Comparison of ENCODE assay signal across 22 cellular contexts in the genomic region with DNA sequence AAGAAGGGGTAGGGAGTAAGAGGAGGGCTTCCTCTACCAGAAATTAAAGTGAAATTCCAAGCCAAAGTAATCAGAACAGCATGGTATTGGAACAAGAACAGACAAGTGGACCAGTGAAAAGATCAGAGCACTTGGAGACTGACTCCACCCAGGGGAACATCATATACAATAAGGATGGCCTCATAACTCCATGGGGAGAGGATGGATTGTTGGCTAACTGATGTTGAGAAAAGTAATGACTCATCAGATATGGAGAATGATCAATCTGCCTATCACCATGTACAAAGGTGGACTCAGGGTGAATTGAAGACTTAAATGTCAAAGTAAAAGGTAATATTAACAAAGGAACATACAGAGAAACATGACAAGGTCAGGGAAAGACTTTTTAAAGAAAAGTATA. TPM values are rescaled to one million over a fixed set of nuclear protein-coding genes. Genes with fewer than 3 reads are reported as not detected.
"Had no signal": no experiment of that assay in that cellular context is flagged by ENCODE, and none has a peak within 500 bp of the region (broad histone marks: within the 10 kb centered on the region; RNA-seq: fewer than 3 reads in every experiment).

No MANE protein-coding gene starts in this region.

- H3K36me3 ChIP-seq: left lung, neural progenitor cell, right lobe of liver, transverse colon, upper lobe of right lung, uterus had no signal

- H3K4me1 ChIP-seq: neural progenitor cell, parathyroid adenoma, transverse colon, upper lobe of right lung, uterus had no signal

- H3K27ac ChIP-seq: left lung, neural progenitor cell, parathyroid adenoma, right lobe of liver, transverse colon, upper lobe of right lung, uterus had no signal

- H2AFZ ChIP-seq: neural progenitor cell, parathyroid adenoma had no signal

- H3K9ac ChIP-seq: neural progenitor cell, parathyroid adenoma had no signal

- FAIRE-seq: endometrium, small intestine had no signal

- H3K27me3 ChIP-seq: neural progenitor cell, right lobe of liver, transverse colon, upper lobe of right lung, uterus had no signal

- DNase-seq: cortex of kidney; effector memory CD8-positive, alpha-beta T cell; foreskin melanocyte; hypothalamus; left cardiac atrium; left lung; mesendoderm; midbrain; naive thymus-derived CD4-positive, alpha-beta T cell; right lobe of liver; small intestine; stimulated activated CD4-positive, alpha-beta T cell treated with anti-CD3 and anti-CD28 coated beads, Interleukin-15, amount 100 ng/mL, for 24 hours; stimulated activated CD4-positive, alpha-beta T cell treated with anti-CD3 and anti-CD28 coated beads, Interleukin-2, amount 100 ng/mL, for 48 hours; stimulated activated naive B cell treated with anti-CD40 and anti-IgM and Interleukin-4, amounts not matched to agents 10 μg/mL and 1 μg/mL and 100 μg/mL, for 72 hours; transverse colon; upper lobe of right lung; uterus had no signal

- H3K4me2 ChIP-seq: neural progenitor cell had no signal

- ATAC-seq: effector memory CD8-positive, alpha-beta T cell; left cardiac atrium; left lung; naive thymus-derived CD4-positive, alpha-beta T cell; stimulated activated naive B cell treated with anti-CD40 and anti-IgM and Interleukin-4, amounts not matched to agents 10 μg/mL and 1 μg/mL and 100 μg/mL, for 72 hours; upper lobe of right lung had no signal

- H3K79me2 ChIP-seq: parathyroid adenoma had no signal

- H3K9me3 ChIP-seq: left lung, right lobe of liver, transverse colon, upper lobe of right lung, uterus had no signal

- H3K4me3 ChIP-seq: left lung, neural progenitor cell, right lobe of liver, transverse colon, upper lobe of right lung, uterus had no signal

RNA-seq across cellular contexts. Expression of a gene that starts 12.8 kb away (rescaled TPM):
- total RNA-seq: dermis microvascular lymphatic vessel endothelial cell; lung microvascular endothelial cell; naive thymus-derived CD4-positive, alpha-beta T cell had no signal
- polyA plus RNA-seq: naive thymus-derived CD4-positive, alpha-beta T cell had no signal
